In genomic region chr11:62340269-62340901, GRCh38 we compare ENCODE assay signal across 8 cellular contexts. TPM values are rescaled to one million over a fixed set of nuclear protein-coding genes. Genes with fewer than 3 reads are reported as not detected.
DNase-seq lines count a peak whose midpoint lies in the region; ATAC-seq and TF ChIP-seq lines count a peak whose summit lies in the region.

No MANE protein-coding gene starts in this region.

- no peak overlapping the region for H3K27ac Mint-ChIP-seq in activated CD4-positive, alpha-beta memory T cell treated with anti-CD3 and anti-CD28 coated beads, Interleukin-2, amount 10 ng/mL, durations not matched to agents 7 days and 5 days
- H3K27ac Mint-ChIP-seq in stimulated activated naive B cell treated with anti-CD40 and anti-IgM and Interleukin-4, amounts not matched to agents 10 μg/mL and 1 μg/mL and 100 μg/mL, for 72 hours = no peak overlapping the region

- DNase-seq in NCI-H2107 treated with DMSO at 0.1 percent for 48 hours (lab: John Stamatoyannopoulos, UW; ENCODE audit: unreplicated experiment) = peak; percentile 18
- no peak for DNase-seq in NCI-H2107 (lab: John Stamatoyannopoulos, UW)
- peak; percentile 14 for DNase-seq in NCI-H2196 treated with DMSO at 0.1 percent for 48 hours (lab: John Stamatoyannopoulos, UW; ENCODE audit: unreplicated experiment)
- peak; percentile 64 for DNase-seq in activated CD4-positive, alpha-beta memory T cell treated with anti-CD3 and anti-CD28 coated beads, Interleukin-2, amount 10 ng/mL, durations not matched to agents 7 days and 5 days
- DNase-seq in effector memory CD4-positive, alpha-beta T cell = peak; percentile 9 to 36 (median 14)
- peak; percentile 53 to 84 (median 63) for DNase-seq in mucosa of descending colon
- DNase-seq in stimulated activated naive B cell treated with anti-CD40 and anti-IgM and Interleukin-4, amounts not matched to agents 10 μg/mL and 1 μg/mL and 100 μg/mL, for 72 hours = peak; percentile 32

- H3K36me3 ChIP-seq in effector memory CD4-positive, alpha-beta T cell (ENCODE audit: control insufficient read depth, insufficient read depth, low read length) = no peaks in the 10 kb centered on the region
- no peaks in the 10 kb centered on the region for H3K36me3 ChIP-seq in mucosa of descending colon (ENCODE audit: low read depth)

- H3K4me3 Mint-ChIP-seq in activated CD4-positive, alpha-beta memory T cell treated with anti-CD3 and anti-CD28 coated beads, Interleukin-2, amount 10 ng/mL, durations not matched to agents 7 days and 5 days = no peak overlapping the region
- H3K4me3 Mint-ChIP-seq in stimulated activated naive B cell treated with anti-CD40 and anti-IgM and Interleukin-4, amounts not matched to agents 10 μg/mL and 1 μg/mL and 100 μg/mL, for 72 hours = peak overlapping the region in 1 of 2 donors; percentile 50

- no peaks in the 10 kb centered on the region for H3K36me3 Mint-ChIP-seq in activated CD4-positive, alpha-beta memory T cell treated with anti-CD3 and anti-CD28 coated beads, Interleukin-2, amount 10 ng/mL, durations not matched to agents 7 days and 5 days (ENCODE audit: low read depth)
- H3K36me3 Mint-ChIP-seq in stimulated activated naive B cell treated with anti-CD40 and anti-IgM and Interleukin-4, amounts not matched to agents 10 μg/mL and 1 μg/mL and 100 μg/mL, for 72 hours = peaks cover 0 to 6% of the 10 kb centered on the region in 2 donors

- H3K27me3 ChIP-seq in effector memory CD4-positive, alpha-beta T cell (replicated peaks; ENCODE audit: control insufficient read depth, insufficient read depth, low read length, poor library complexity, severe bottlenecking) = no peaks in the 10 kb centered on the region

- TF ChIP-seq CTCF in mucosa of descending colon (IDR thresholded peaks at IDR 0.05) = peak; percentile 41

- H3K9me3 Mint-ChIP-seq in activated CD4-positive, alpha-beta memory T cell treated with anti-CD3 and anti-CD28 coated beads, Interleukin-2, amount 10 ng/mL, durations not matched to agents 7 days and 5 days = no peaks in the 10 kb centered on the region
- H3K9me3 Mint-ChIP-seq in stimulated activated naive B cell treated with anti-CD40 and anti-IgM and Interleukin-4, amounts not matched to agents 10 μg/mL and 1 μg/mL and 100 μg/mL, for 72 hours = peaks cover 0 to 1% of the 10 kb centered on the region in 2 donors

- ATAC-seq in mucosa of descending colon (peak; percentile 52), GM18519 (IDR thresholded peaks at IDR 0.05; ENCODE audit: low FRiP score, unreplicated experiment) (no peak)
- ATAC-seq in stimulated activated naive B cell treated with anti-CD40 and anti-IgM and Interleukin-4, amounts not matched to agents 10 μg/mL and 1 μg/mL and 100 μg/mL, for 72 hours (replicated peaks) = peak; percentile 70 to 71

- H3K4me1 ChIP-seq in effector memory CD4-positive, alpha-beta T cell (ENCODE audit: control insufficient read depth, insufficient read depth, low read length, poor library complexity, severe bottlenecking) = peaks cover 5% of the 10 kb centered on the region
- peaks cover 8% of the 10 kb centered on the region for H3K4me1 ChIP-seq in mucosa of descending colon (ENCODE audit: low read depth)

- H3K4me1 Mint-ChIP-seq in activated CD4-positive, alpha-beta memory T cell treated with anti-CD3 and anti-CD28 coated beads, Interleukin-2, amount 10 ng/mL, durations not matched to agents 7 days and 5 days = peaks cover 13% of the 10 kb centered on the region
- peaks cover 8 to 27% of the 10 kb centered on the region in 2 donors for H3K4me1 Mint-ChIP-seq in stimulated activated naive B cell treated with anti-CD40 and anti-IgM and Interleukin-4, amounts not matched to agents 10 μg/mL and 1 μg/mL and 100 μg/mL, for 72 hours

- H3K9me3 ChIP-seq in effector memory CD4-positive, alpha-beta T cell (ENCODE audit: control insufficient read depth, low read length) = no peaks in the 10 kb centered on the region
- H3K9me3 ChIP-seq in mucosa of descending colon = no peaks in the 10 kb centered on the region

- CTCF ChIA-PET in activated CD4-positive, alpha-beta memory T cell treated with anti-CD3 and anti-CD28 coated beads, Interleukin-2, amount 10 ng/mL, durations not matched to agents 7 days and 5 days (lab: Charles Lee) = interaction anchor here (0.7 to 2.7 kb wide), 13 partner anchors 11 to 203 kb away, joined by 3 to 16 read pairs (median 6); no protein-coding TSS in a partner anchor

- POLR2A ChIA-PET in activated CD4-positive, alpha-beta memory T cell treated with anti-CD3 and anti-CD28 coated beads, Interleukin-2, amount 10 ng/mL, durations not matched to agents 7 days and 5 days (lab: Charles Lee) = no interaction called here

- H3K27me3 Mint-ChIP-seq in activated CD4-positive, alpha-beta memory T cell treated with anti-CD3 and anti-CD28 coated beads, Interleukin-2, amount 10 ng/mL, durations not matched to agents 7 days and 5 days = peaks cover 35% of the 10 kb centered on the region
- peaks cover 19 to 27% of the 10 kb centered on the region in 2 donors for H3K27me3 Mint-ChIP-seq in stimulated activated naive B cell treated with anti-CD40 and anti-IgM and Interleukin-4, amounts not matched to agents 10 μg/mL and 1 μg/mL and 100 μg/mL, for 72 hours

- intact Hi-C loops in mucosa of descending colon (cut with DNase I, micrococcal nuclease) = no loop called here

- H3K4me3 ChIP-seq in effector memory CD4-positive, alpha-beta T cell (ENCODE audit: insufficient read depth, low read depth, low read length, poor library complexity, severe bottlenecking) = no peak overlapping the region
- H3K4me3 ChIP-seq in mucosa of descending colon = no peak overlapping the region

- no peak overlapping the region for H3K27ac ChIP-seq in effector memory CD4-positive, alpha-beta T cell (ENCODE audit: insufficient read depth, low read length, poor library complexity, severe bottlenecking)

RNA-seq across cellular contexts. Expression of gene ASRGL1, which starts 3.1 kb away (rescaled TPM):
- total RNA-seq in activated CD4-positive, alpha-beta memory T cell treated with anti-CD3 and anti-CD28 coated beads, Interleukin-2, amount 10 ng/mL, durations not matched to agents 7 days and 5 days = 1 to 10 TPM; 6.2 to 6.5 TPM
- total RNA-seq in mucosa of descending colon = 10 to 100 TPM; 12.2 to 66.7 (median 13.9) TPM

RNA-seq across cellular contexts. Expression of gene SCGB1D4, which starts 41.5 kb away (rescaled TPM):
- total RNA-seq in activated CD4-positive, alpha-beta memory T cell treated with anti-CD3 and anti-CD28 coated beads, Interleukin-2, amount 10 ng/mL, durations not matched to agents 7 days and 5 days = not detected
- not detected for total RNA-seq in mucosa of descending colon
